In genomic region chr10:86344714-86345161, GRCh38 we compare ENCODE assay signal across 15 cellular contexts. TPM values are rescaled to one million over a fixed set of nuclear protein-coding genes. Genes with fewer than 3 reads are reported as not detected.
DNase-seq lines count a peak whose midpoint lies in the region; ATAC-seq and TF ChIP-seq lines count a peak whose summit lies in the region.
"Had no signal": no experiment of that assay in that cellular context is flagged by ENCODE, and none has a peak within 500 bp of the region (broad histone marks: within the 10 kb centered on the region; RNA-seq: fewer than 3 reads in every experiment).

No MANE protein-coding gene starts in this region.

- no peak overlapping the region for H3K4me2 ChIP-seq in Karpas-422 (ENCODE audit: low read depth, low read length, poor library complexity, severe bottlenecking)
- H3K4me2 ChIP-seq: BLaER1 had no signal

- no peak overlapping the region for H3K9ac ChIP-seq in Karpas-422 (ENCODE audit: low read length)
- H3K9ac ChIP-seq: BLaER1 had no signal

- H3K27ac ChIP-seq in thyroid gland (peak overlapping the region in 2 of 3 donors; percentile 71 to 79), Karpas-422 (ENCODE audit: low read length) (no peak overlapping the region), SJCRH30 (no peak overlapping the region)
- H3K27ac ChIP-seq: BLaER1 had no signal

- TF ChIP-seq EP300 in Ishikawa (IDR thresholded peaks at IDR 0.05; ENCODE audit: borderline replicate concordance), result no peak

- no peak for TF ChIP-seq RAD21 in Ishikawa (IDR thresholded peaks at IDR 0.05; ENCODE audit: low read depth)

- H3K27ac Mint-ChIP-seq in activated naive CD8-positive, alpha-beta T cell treated with anti-CD3 and anti-CD28 coated beads, Interleukin-2, amount 10 ng/mL, durations not matched to agents 7 days and 5 days, result no peak overlapping the region
- no peak overlapping the region for H3K27ac Mint-ChIP-seq in activated naive CD8-positive, alpha-beta T cell treated with anti-CD3 and anti-CD28 coated beads for 36 hours
- H3K27ac Mint-ChIP-seq in chondrocyte (ENCODE audit: unreplicated experiment), result no peak overlapping the region
- H3K27ac Mint-ChIP-seq: activated naive CD8-positive, alpha-beta T cell treated with anti-CD3 and anti-CD28 coated beads, Interleukin-2, amount 50 U/mL, for 24 hours; naive thymus-derived CD4-positive, alpha-beta T cell had no signal

- no peaks in the 10 kb centered on the region for H3K9me3 Mint-ChIP-seq in activated naive CD8-positive, alpha-beta T cell treated with anti-CD3 and anti-CD28 coated beads, Interleukin-2, amount 10 ng/mL, durations not matched to agents 7 days and 5 days
- no peaks in the 10 kb centered on the region for H3K9me3 Mint-ChIP-seq in activated naive CD8-positive, alpha-beta T cell treated with anti-CD3 and anti-CD28 coated beads for 36 hours
- no peaks in the 10 kb centered on the region for H3K9me3 Mint-ChIP-seq in chondrocyte (ENCODE audit: low read depth)
- H3K9me3 Mint-ChIP-seq: activated naive CD8-positive, alpha-beta T cell treated with anti-CD3 and anti-CD28 coated beads, Interleukin-2, amount 50 U/mL, for 24 hours; naive thymus-derived CD4-positive, alpha-beta T cell had no signal

- no peak for DNase-seq in activated naive CD8-positive, alpha-beta T cell treated with anti-CD3 and anti-CD28 coated beads, Interleukin-2, amount 10 ng/mL, durations not matched to agents 7 days and 5 days
- DNase-seq in activated naive CD8-positive, alpha-beta T cell treated with anti-CD3 and anti-CD28 coated beads for 36 hours, result no peak
- DNase-seq in chondrocyte (ENCODE audit: low spot score) (peak; percentile 57), thyroid gland (no peak), Karpas-422 (no peak), SJCRH30 (no peak)
- DNase-seq: activated naive CD8-positive, alpha-beta T cell treated with anti-CD3 and anti-CD28 coated beads, Interleukin-2, amount 50 U/mL, for 24 hours; naive thymus-derived CD4-positive, alpha-beta T cell; SHP77; stimulated activated naive CD4-positive, alpha-beta T cell had no signal

- H3K36me3 Mint-ChIP-seq in activated naive CD8-positive, alpha-beta T cell treated with anti-CD3 and anti-CD28 coated beads, Interleukin-2, amount 10 ng/mL, durations not matched to agents 7 days and 5 days, result no peaks in the 10 kb centered on the region
- H3K36me3 Mint-ChIP-seq in activated naive CD8-positive, alpha-beta T cell treated with anti-CD3 and anti-CD28 coated beads for 36 hours, result no peaks in the 10 kb centered on the region
- no peaks in the 10 kb centered on the region for H3K36me3 Mint-ChIP-seq in chondrocyte (ENCODE audit: low read depth)
- H3K36me3 Mint-ChIP-seq: naive thymus-derived CD4-positive, alpha-beta T cell had no signal

- intact Hi-C loops in thyroid gland (cut with DNase I), result no loop called here

- H3K27me3 Mint-ChIP-seq in activated naive CD8-positive, alpha-beta T cell treated with anti-CD3 and anti-CD28 coated beads, Interleukin-2, amount 10 ng/mL, durations not matched to agents 7 days and 5 days, result no peaks in the 10 kb centered on the region
- H3K27me3 Mint-ChIP-seq in activated naive CD8-positive, alpha-beta T cell treated with anti-CD3 and anti-CD28 coated beads for 36 hours, result peaks cover under 1% of the 10 kb centered on the region
- peaks cover 6% of the 10 kb centered on the region for H3K27me3 Mint-ChIP-seq in chondrocyte (ENCODE audit: low read depth)

- H3K27me3 ChIP-seq in thyroid gland, result no peaks in the 10 kb centered on the region
- no peaks in the 10 kb centered on the region for H3K27me3 ChIP-seq in Karpas-422 (ENCODE audit: low read length)
- H3K27me3 ChIP-seq in SJCRH30, result no peaks in the 10 kb centered on the region
- H3K27me3 ChIP-seq: BLaER1 had no signal

- TF ChIP-seq POLR2A in thyroid gland (IDR thresholded peaks at IDR 0.05), result no peak

- H3K4me3 Mint-ChIP-seq in activated naive CD8-positive, alpha-beta T cell treated with anti-CD3 and anti-CD28 coated beads, Interleukin-2, amount 10 ng/mL, durations not matched to agents 7 days and 5 days, result no peak overlapping the region
- no peak overlapping the region for H3K4me3 Mint-ChIP-seq in activated naive CD8-positive, alpha-beta T cell treated with anti-CD3 and anti-CD28 coated beads for 36 hours
- H3K4me3 Mint-ChIP-seq in chondrocyte (ENCODE audit: unreplicated experiment), result no peak overlapping the region
- H3K4me3 Mint-ChIP-seq: activated naive CD8-positive, alpha-beta T cell treated with anti-CD3 and anti-CD28 coated beads, Interleukin-2, amount 50 U/mL, for 24 hours; naive thymus-derived CD4-positive, alpha-beta T cell had no signal

- TF ChIP-seq CTCF in chondrocyte (IDR thresholded peaks at IDR 0.05) (no peak), thyroid gland (IDR thresholded peaks at IDR 0.05) (peak in 3 of 6 experiments; percentile 2 to 9 (median 8))

- H3K4me1 ChIP-seq in thyroid gland (peaks cover 60 to 75% of the 10 kb centered on the region in 2 donors), Karpas-422 (ENCODE audit: low read length) (peaks cover 8% of the 10 kb centered on the region; the same call in 1 of the 2 replicates), SJCRH30 (no peaks in the 10 kb centered on the region)

- H3K9me3 ChIP-seq in thyroid gland (no peaks in the 10 kb centered on the region), Karpas-422 (ENCODE audit: low read length) (no peaks in the 10 kb centered on the region), SJCRH30 (replicated peaks) (no peaks in the 10 kb centered on the region)
- H3K9me3 ChIP-seq: BLaER1 had no signal

- ATAC-seq in activated naive CD8-positive, alpha-beta T cell treated with anti-CD3 and anti-CD28 coated beads, Interleukin-2, amount 10 ng/mL, durations not matched to agents 7 days and 5 days (ENCODE audit: low read depth), result peak; percentile 77
- ATAC-seq in HG02588 (IDR thresholded peaks at IDR 0.05; ENCODE audit: unreplicated experiment), result no peak
- ATAC-seq: activated naive CD8-positive, alpha-beta T cell treated with anti-CD3 and anti-CD28 coated beads, Interleukin-2, amount 50 U/mL, for 24 hours; naive thymus-derived CD4-positive, alpha-beta T cell; right cardiac atrium had no signal

- H3K4me1 Mint-ChIP-seq in activated naive CD8-positive, alpha-beta T cell treated with anti-CD3 and anti-CD28 coated beads, Interleukin-2, amount 10 ng/mL, durations not matched to agents 7 days and 5 days, result peaks cover 6% of the 10 kb centered on the region
- H3K4me1 Mint-ChIP-seq in activated naive CD8-positive, alpha-beta T cell treated with anti-CD3 and anti-CD28 coated beads for 36 hours, result no peaks in the 10 kb centered on the region
- H3K4me1 Mint-ChIP-seq in chondrocyte (ENCODE audit: low read depth), result peaks cover 11% of the 10 kb centered on the region
- H3K4me1 Mint-ChIP-seq: activated naive CD8-positive, alpha-beta T cell treated with anti-CD3 and anti-CD28 coated beads, Interleukin-2, amount 50 U/mL, for 24 hours; naive thymus-derived CD4-positive, alpha-beta T cell had no signal

- POLR2A ChIA-PET in activated naive CD8-positive, alpha-beta T cell treated with anti-CD3 and anti-CD28 coated beads, Interleukin-2, amount 10 ng/mL, durations not matched to agents 7 days and 5 days (lab: Charles Lee), result no interaction called here

- H2AFZ ChIP-seq in Karpas-422 (ENCODE audit: low read length), result no peak overlapping the region

- H3K4me3 ChIP-seq in thyroid gland (replicated peaks in 1 of 3) (no peak overlapping the region), Karpas-422 (ENCODE audit: low read length) (no peak overlapping the region), SJCRH30 (no peak overlapping the region)
- H3K4me3 ChIP-seq: BLaER1 had no signal

- no peaks in the 10 kb centered on the region for H3K9me2 ChIP-seq in Karpas-422 (replicated peaks; ENCODE audit: insufficient read depth, low read length)

- H4K20me1 ChIP-seq in Karpas-422 (ENCODE audit: insufficient read depth, low read depth, low read length), result no peaks in the 10 kb centered on the region
- H4K20me1 ChIP-seq: BLaER1 had no signal

- H3K36me3 ChIP-seq in thyroid gland (no peaks in the 10 kb centered on the region), Karpas-422 (ENCODE audit: insufficient read depth, low read length) (no peaks in the 10 kb centered on the region), SJCRH30 (no peaks in the 10 kb centered on the region)
- H3K36me3 ChIP-seq: BLaER1 had no signal

- 36 to 64% methylated on average over 3 to 6 of the region's 6 CpGs for WGBS in thyroid gland, 2 donors

- no peaks in the 10 kb centered on the region for H3K79me2 ChIP-seq in Karpas-422 (ENCODE audit: low read length)

TF ChIP-seq in Ishikawa, 13 proteins besides CTCF, POLR2A, EP300 and RAD21:
- TF ChIP-seq FOXM1 (IDR thresholded peaks at IDR 0.05; ENCODE audit: borderline replicate concordance, low read depth) (no peak), TAF1 (IDR thresholded peaks at IDR 0.05; ENCODE audit: low read depth) (no peak), NFIC (IDR thresholded peaks at IDR 0.05) (no peak), MAX (IDR thresholded peaks at IDR 0.05) (peak; percentile 78)

RNA-seq across cellular contexts. Expression of gene GRID1, which starts 21.9 kb away (rescaled TPM):
- not detected for total RNA-seq in activated naive CD8-positive, alpha-beta T cell treated with anti-CD3 and anti-CD28 coated beads, Interleukin-2, amount 10 ng/mL, durations not matched to agents 7 days and 5 days
- total RNA-seq in activated naive CD8-positive, alpha-beta T cell treated with anti-CD3 and anti-CD28 coated beads for 36 hours, result not detected
- 0.60 to 2.2 TPM (median 0.62 TPM) in 3 replicates for total RNA-seq in chondrocyte
- 10 to 100 TPM; 17.2 to 28.1 (median 23.6) TPM for total RNA-seq in thyroid gland
- 0.07 and 0.18 TPM in 2 replicates for total RNA-seq in Karpas-422 (2014; rRNA removed; shearing (Covaris generic); ENCODE audit: low replicate concordance)
- total RNA-seq in SJCRH30 (2014; rRNA removed; shearing (Covaris generic)), result not detected in 2 replicates
- total RNA-seq: endothelial cell of umbilical vein; naive thymus-derived CD4-positive, alpha-beta T cell had no signal

Comparison
In these comparisons a context has a peak if more than half of its experiments do, and no peak if none do; other contexts are left out.
1. H3K27ac ChIP-seq: peak in thyroid gland (2 of 3); none in Karpas-422 (single experiment) and SJCRH30 (single experiment).